In the genomic region with DNA sequence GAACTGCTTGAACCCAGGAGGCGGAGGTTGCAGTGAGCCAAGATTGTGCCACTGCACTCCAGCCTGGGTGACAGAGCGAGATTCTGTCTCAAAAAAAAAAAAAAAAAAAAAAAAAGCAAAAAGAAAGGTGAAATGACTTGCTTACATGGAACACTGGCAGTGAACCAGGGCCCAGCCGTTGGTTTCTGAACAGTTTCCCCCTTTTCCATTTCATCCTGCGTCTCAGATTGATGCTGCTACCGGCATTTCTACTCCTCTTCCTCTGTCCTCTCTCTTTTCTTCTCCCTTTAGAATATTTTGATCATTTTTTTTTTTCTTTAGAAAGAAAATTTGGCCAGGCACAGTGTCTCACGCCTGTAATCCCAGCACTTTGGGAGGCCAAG, we compare ENCODE assay signal across 9 cellular contexts. TPM values are rescaled to one million over a fixed set of nuclear protein-coding genes. Genes with fewer than 3 reads are reported as not detected.
A peak's percentile ranks its signal among the peaks of the same experiment; 100 is the strongest.
DNase-seq lines count a peak whose midpoint lies in the region; ATAC-seq, FAIRE-seq and TF ChIP-seq lines count a peak whose summit lies in the region.
"Not testable (repeated sequence)": the region's sequence is repeated elsewhere in the genome, so short reads cannot be mapped to it uniquely, and the experiment has no call there.
"Had no signal": no experiment of that assay in that cellular context is flagged by ENCODE, and none has a peak within 500 bp of the region (broad histone marks: within the 10 kb centered on the region; RNA-seq: fewer than 3 reads in every experiment).

No MANE protein-coding gene starts in this region.

- H3K4me2 ChIP-seq in K562 (ENCODE audit: insufficient read depth, low read length): not testable (repeated sequence)

- in situ Hi-C loops in K562 (cut with MboI): not testable (repeated sequence)

- not testable (repeated sequence) for H3K9me3 ChIP-seq in K562 (replicated peaks; ENCODE audit: control insufficient read depth, insufficient read depth, low read depth, low read length); left ventricle myocardium inferior (replicated peaks); sigmoid colon; upper lobe of right lung

- DNase-seq in K562 (ENCODE audit: extremely low read depth in 1 of 4, low spot score in 3 of 4); left ventricle myocardium inferior; neural crest cell (ENCODE audit: low read depth, low spot score): not testable (repeated sequence)
- peak; percentile 22 for DNase-seq in sigmoid colon
- DNase-seq in upper lobe of right lung: peak; percentile 1

- peaks cover 0 to 15% of the 10 kb centered on the region in 2 experiments; a peak in 2 of 5 replicates for H3K4me1 ChIP-seq in K562 (replicated peaks in 1 of 2; ENCODE audit: control insufficient read depth in 2 of 2, insufficient read depth in 2 of 2, low read length in 2 of 2)
- peaks cover 46% of the 10 kb centered on the region for H3K4me1 ChIP-seq in left ventricle myocardium inferior
- not testable (repeated sequence) for H3K4me1 ChIP-seq in sigmoid colon, upper lobe of right lung

- FAIRE-seq in K562 (lab: Jason Lieb, UNC): not testable (repeated sequence)

- H3K79me2 ChIP-seq in K562 (ENCODE audit: control insufficient read depth, insufficient read depth, low read length): not testable (repeated sequence)

- TF ChIP-seq POLR2A in K562 (conservative IDR thresholded peaks at IDR 0.05); sigmoid colon (IDR thresholded peaks at IDR 0.05): not testable (repeated sequence)

- not testable (repeated sequence) for H3K27ac ChIP-seq in K562 (ENCODE audit: extremely low read depth, low read depth, low read length); sigmoid colon; upper lobe of right lung
- H3K27ac ChIP-seq in left ventricle myocardium inferior (replicated peaks): peak overlapping the region; percentile 90

- ATAC-seq in K562, upper lobe of right lung: not testable (repeated sequence)

- peaks cover 37% of the 10 kb centered on the region for H4K20me1 ChIP-seq in K562 (replicated peaks; ENCODE audit: control insufficient read depth, insufficient read depth, low read length)

- H3K27ac Mint-ChIP-seq in neural crest cell (ENCODE audit: unreplicated experiment): not testable (repeated sequence)

- not testable (repeated sequence) for TF ChIP-seq CTCF in K562 (IDR thresholded peaks at IDR 0.05 in 2 of 3, conservative IDR thresholded peaks at IDR 0.05 in 1 of 3; ENCODE audit: insufficient read depth in 2 of 3, low read depth in 1 of 3, low read length in 3 of 3); left ventricle myocardium inferior (IDR thresholded peaks at IDR 0.05; ENCODE audit: borderline replicate concordance); neural crest cell (conservative IDR thresholded peaks at IDR 0.05); sigmoid colon (IDR thresholded peaks at IDR 0.05); upper lobe of right lung (IDR thresholded peaks at IDR 0.05)

- H3K27me3 Mint-ChIP-seq in neural crest cell (ENCODE audit: low read depth): not testable (repeated sequence)

- intact Hi-C loops in K562 (cut with micrococcal nuclease); left ventricle myocardium inferior (cut with micrococcal nuclease); sigmoid colon (cut with DNase I); upper lobe of right lung (cut with DNase I): not testable (repeated sequence)

- not testable (repeated sequence) for H2AFZ ChIP-seq in K562 (ENCODE audit: low read depth, low read length)

- H3K36me3 ChIP-seq in K562 (ENCODE audit: control insufficient read depth, insufficient read depth, low read length); sigmoid colon; upper lobe of right lung: not testable (repeated sequence)
- H3K36me3 ChIP-seq in left ventricle myocardium inferior: peaks cover 19% of the 10 kb centered on the region

- H3K4me3 Mint-ChIP-seq in neural crest cell: peak overlapping the region; percentile 69

- H3K36me3 Mint-ChIP-seq in neural crest cell (ENCODE audit: low read depth): not testable (repeated sequence)

- peaks cover 87 to 98% of the 10 kb centered on the region in 2 experiments for H3K27me3 ChIP-seq in K562 (ENCODE audit: control insufficient read depth in 2 of 2, insufficient read depth in 2 of 2, low read length in 2 of 2)
- H3K27me3 ChIP-seq in left ventricle myocardium inferior (ENCODE audit: low read depth); sigmoid colon; upper lobe of right lung: not testable (repeated sequence)

- not testable (repeated sequence) for H3K4me3 ChIP-seq in K562, left ventricle myocardium inferior, sigmoid colon, upper lobe of right lung

- not testable (repeated sequence) for BruUV-seq in K562 (replicated peaks; lab: Mats Ljungman, UMichigan)

- not testable (repeated sequence) for H3K9me3 Mint-ChIP-seq in neural crest cell

- peaks cover 40% of the 10 kb centered on the region for H3K4me1 Mint-ChIP-seq in neural crest cell

- not testable (repeated sequence) for TF ChIP-seq RAD21 in K562 (CRISPR knock-in tag; conservative IDR thresholded peaks at IDR 0.05 in 1 of 2, IDR thresholded peaks at IDR 0.05 in 1 of 2)

- not testable (repeated sequence) for H3K9ac ChIP-seq in K562 (ENCODE audit: insufficient read depth in 1 of 2, low read depth in 2 of 2, low read length in 2 of 2)

- CTCF ChIA-PET in K562 (lab: Yijun Ruan, JAX; ENCODE audit: low intra/inter-chr PET ratio): interaction anchor here (0.6 kb wide), 2 partner anchors 92 to 220 kb away, joined by 3 to 4 read pairs; no protein-coding TSS in a partner anchor

- H3K9me1 ChIP-seq in K562 (ENCODE audit: control insufficient read depth, insufficient read depth, low read length): not testable (repeated sequence)

- 4% methylated on average over 4 of the region's 6 CpGs for WGBS in K562 (ENCODE audit: insufficient coverage, low coverage, missing lambda C conversion rate)
- 91 to 94% methylated on average over 5 to 6 of the region's 6 CpGs for WGBS in sigmoid colon, 2 donors

- POLR2A ChIA-PET in K562 (lab: Yijun Ruan, JAX): interaction anchor here (0.6 to 99.3 kb wide), 3 partner anchors 19 to 47 kb away, joined by 3 to 3336 read pairs (median 3336); partner anchors contain the start of genes AIF1L and NUP214

- not testable (repeated sequence) for TF ChIP-seq EP300 in K562 (IDR thresholded peaks at IDR 0.05; ENCODE audit: low read length); sigmoid colon (IDR thresholded peaks at IDR 0.05)

RNA-seq across cellular contexts. Expression of gene NUP214, which starts 10.0 kb away (rescaled TPM):
- total RNA-seq in K562 (2011; cell fraction: chromatin; rRNA removed; ENCODE audit: low replicate concordance): 1,024 and 1,416 TPM in 2 replicates
- total RNA-seq in K562 (2011; cell fraction: nucleolus; rRNA removed): 573 and 642 TPM in 2 replicates
- total RNA-seq in K562 (2011; cell fraction: nucleoplasm; rRNA removed): 885 and 1,103 TPM in 2 replicates
- 62.4 and 102 TPM in 2 replicates for total RNA-seq in K562 (2014; rRNA removed)
- 123 and 134 TPM in 2 replicates for total RNA-seq in K562 (2014; rRNA removed; fragmentation: Illumina TruSeq; extraction: Trizol)
- 133 and 136 TPM in 2 replicates for total RNA-seq in K562 (2015; rRNA removed; fragmentation: Illumina TruSeq; extraction: Trizol)
- 332 and 336 TPM in 2 replicates for total RNA-seq in K562 (2021)
- 56.9 and 113 TPM in 2 replicates for polyA plus RNA-seq in K562 (2011; rRNA removed)
- 104 and 108 TPM in 2 replicates for polyA plus RNA-seq in K562 (2011; cell fraction: cytosol; rRNA removed)
- polyA plus RNA-seq in K562 (2011; cell fraction: nucleus; rRNA removed): 257 and 304 TPM in 2 replicates
- 133 and 153 TPM in 2 replicates for polyA plus RNA-seq in K562 (2012)
- polyA plus RNA-seq in K562 (2014; fragmentation: Illumina TruSeq; extraction: Trizol): 207 and 246 TPM in 2 replicates
- polyA plus RNA-seq in K562 (2014; fragmentation: Nextera tagmentation; extraction: Ambion mirVana): 10 to 100 TPM; 78.9 to 81.6 TPM
- polyA plus RNA-seq in K562 (2014; rRNA removed): 97.1 and 106 TPM in 2 replicates
- 271 and 342 TPM in 2 replicates for polyA minus RNA-seq in K562 (2011; rRNA and poly(A)+ RNA removed)
- 256 and 329 TPM in 2 replicates for polyA minus RNA-seq in K562 (2011; cell fraction: cytosol; rRNA and poly(A)+ RNA removed)
- polyA minus RNA-seq in K562 (2011; cell fraction: nucleus; rRNA and poly(A)+ RNA removed): 324 and 515 TPM in 2 replicates
- total RNA-seq in left ventricle myocardium inferior: 24.7 TPM
- 72.3 and 77.9 TPM in 2 replicates for total RNA-seq in neural crest cell
- 10 to 100 TPM; 28.5 to 87.5 (median 38.9) TPM for total RNA-seq in sigmoid colon
- polyA plus RNA-seq in sigmoid colon: 10 to 100 TPM in 2 of 3 donors, 1 to 10 TPM in 1; 9.2 to 22.0 (median 21.0) TPM
- 52.2 TPM for total RNA-seq in upper lobe of right lung

RNA-seq across cellular contexts. Expression of gene AIF1L, which starts 19.0 kb away (rescaled TPM):
- total RNA-seq in K562 (2011; cell fraction: chromatin; rRNA removed; ENCODE audit: low replicate concordance): 2.2 and 5.3 TPM in 2 replicates
- total RNA-seq in K562 (2011; cell fraction: nucleolus; rRNA removed): 2.8 and 4.3 TPM in 2 replicates
- 4.3 and 5.2 TPM in 2 replicates for total RNA-seq in K562 (2011; cell fraction: nucleoplasm; rRNA removed)
- total RNA-seq in K562 (2014; rRNA removed): 0.86 and 1.1 TPM in 2 replicates
- 1.3 and 1.5 TPM in 2 replicates for total RNA-seq in K562 (2014; rRNA removed; fragmentation: Illumina TruSeq; extraction: Trizol)
- 0.68 and 0.76 TPM in 2 replicates for total RNA-seq in K562 (2015; rRNA removed; fragmentation: Illumina TruSeq; extraction: Trizol)
- total RNA-seq in K562 (2021): 1.7 and 2.0 TPM in 2 replicates
- 5.9 and 9.1 TPM in 2 replicates for polyA plus RNA-seq in K562 (2011; rRNA removed)
- polyA plus RNA-seq in K562 (2011; cell fraction: cytosol; rRNA removed): 4.5 and 4.9 TPM in 2 replicates
- polyA plus RNA-seq in K562 (2011; cell fraction: nucleus; rRNA removed): 3.3 and 4.2 TPM in 2 replicates
- polyA plus RNA-seq in K562 (2012): 2.7 and 2.8 TPM in 2 replicates
- polyA plus RNA-seq in K562 (2014; fragmentation: Illumina TruSeq; extraction: Trizol): 2.3 and 2.6 TPM in 2 replicates
- polyA plus RNA-seq in K562 (2014; fragmentation: Nextera tagmentation; extraction: Ambion mirVana): under 1 TPM; 0.34 to 0.77 TPM
- polyA plus RNA-seq in K562 (2014; rRNA removed): 1.6 TPM in 2 replicates
- polyA minus RNA-seq in K562 (2011; rRNA and poly(A)+ RNA removed): 6.6 and 8.9 TPM in 2 replicates
- 1.5 and 4.4 TPM in 2 replicates for polyA minus RNA-seq in K562 (2011; cell fraction: cytosol; rRNA and poly(A)+ RNA removed)
- 1.1 and 1.9 TPM in 2 replicates for polyA minus RNA-seq in K562 (2011; cell fraction: nucleus; rRNA and poly(A)+ RNA removed)
- 16.5 TPM for total RNA-seq in left ventricle myocardium inferior
- total RNA-seq in neural crest cell: 118 and 122 TPM in 2 replicates
- total RNA-seq in sigmoid colon: 10 to 100 TPM in 1 of 4 donors, 1 to 10 TPM in 3; 2.5 to 11.6 (median 3.9) TPM
- 1 to 10 TPM; 2.4 to 3.9 (median 3.2) TPM for polyA plus RNA-seq in sigmoid colon
- total RNA-seq in upper lobe of right lung: 12.3 TPM
- polyA plus RNA-seq: CD14-positive monocyte; CD4-positive, alpha-beta memory T cell; CD4-positive, CD25-positive, alpha-beta regulatory T cell; CD8-positive, alpha-beta memory T cell had no signal
